11 cellular contexts compared by ENCODE assay signal in the genomic region with DNA sequence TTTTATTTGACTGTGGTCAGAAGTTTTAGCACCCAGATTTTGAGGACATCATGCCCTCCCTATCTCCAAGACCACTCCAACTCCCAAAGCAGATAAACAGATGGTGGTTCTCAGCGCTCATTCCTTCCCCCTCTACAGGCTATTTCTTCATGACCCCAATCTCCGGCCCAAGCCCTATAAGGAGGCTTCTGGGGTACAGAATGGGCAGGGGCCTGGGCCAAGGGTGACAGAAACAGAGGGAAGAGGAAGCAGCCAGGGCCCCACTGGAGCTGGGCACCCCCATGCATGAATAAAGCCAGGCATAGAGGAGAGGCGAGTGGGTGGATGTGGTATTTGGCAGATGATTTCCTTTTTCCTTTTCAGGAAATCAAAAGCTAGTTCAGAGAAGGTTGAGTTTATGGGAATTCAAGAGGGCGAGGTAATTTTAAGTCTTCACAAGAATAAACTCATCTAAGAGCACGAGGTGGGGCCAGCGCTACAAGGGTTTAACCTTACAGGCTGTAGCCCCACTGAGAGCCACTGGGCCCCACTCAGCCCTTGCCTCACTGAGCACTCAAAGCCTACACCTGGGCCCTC.
DNase-seq lines count a peak whose midpoint lies in the region; ATAC-seq, FAIRE-seq and TF ChIP-seq lines count a peak whose summit lies in the region.
"Had no signal": no experiment of that assay in that cellular context is flagged by ENCODE, and none has a peak within 500 bp of the region (broad histone marks: within the 10 kb centered on the region; RNA-seq: fewer than 3 reads in every experiment).

No MANE protein-coding gene starts in this region.

- no peak overlapping the region for H3K9ac ChIP-seq in astrocyte (ENCODE audit: low read length)

- H3K4me1 Mint-ChIP-seq in CD4-positive, alpha-beta memory T cell: peaks cover 28 to 42% (median 32%) of the 10 kb centered on the region in 4 donors
- peaks cover 18% of the 10 kb centered on the region for H3K4me1 Mint-ChIP-seq in astrocyte (ENCODE audit: low read depth, unreplicated experiment)

- CTCF ChIA-PET in CD4-positive, alpha-beta memory T cell (lab: Charles Lee; ENCODE audit: partially characterized antibody): interaction anchor here (1.4 to 10.4 kb wide), 3 partner anchors 32 to 108 kb away, joined by 3 to 154 read pairs (median 5); partner anchors contain the start of gene DAPK2

- H3K27me3 Mint-ChIP-seq in CD4-positive, alpha-beta memory T cell: no peaks in the 10 kb centered on the region
- H3K27me3 Mint-ChIP-seq in astrocyte (ENCODE audit: low read depth, unreplicated experiment): no peaks in the 10 kb centered on the region

- H3K27ac Mint-ChIP-seq in CD4-positive, alpha-beta memory T cell: peak overlapping the region; percentile 77 to 96 (median 93)
- no peak overlapping the region for H3K27ac Mint-ChIP-seq in astrocyte (ENCODE audit: unreplicated experiment)

- peak overlapping the region in 7 of 8 donors; percentile 49 to 81 (median 61) for H3K4me3 Mint-ChIP-seq in CD4-positive, alpha-beta memory T cell
- no peak overlapping the region for H3K4me3 Mint-ChIP-seq in astrocyte (ENCODE audit: unreplicated experiment)

- no peaks in the 10 kb centered on the region for H3K79me2 ChIP-seq in astrocyte (ENCODE audit: insufficient read depth, low read length)

- no peak for ATAC-seq in GM21528 (IDR thresholded peaks at IDR 0.05; ENCODE audit: low FRiP score, unreplicated experiment)
- ATAC-seq in GM19455 (IDR thresholded peaks at IDR 0.05; ENCODE audit: unreplicated experiment): no peak
- ATAC-seq in HG03571 (IDR thresholded peaks at IDR 0.05; ENCODE audit: unreplicated experiment): no peak
- no peak for ATAC-seq in HG02970 (IDR thresholded peaks at IDR 0.05; ENCODE audit: low FRiP score, unreplicated experiment)

- peak overlapping the region; percentile 37 for H2AFZ ChIP-seq in astrocyte (ENCODE audit: low read depth, low read length)

- peak overlapping the region in 1 of 2 donors; percentile 11 for H3K4me3 ChIP-seq in CD4-positive, alpha-beta memory T cell (ENCODE audit: low read length in 2 of 2)
- no peak overlapping the region for H3K4me3 ChIP-seq in astrocyte (ENCODE audit: insufficient read depth, low read depth, low read length)

- no peak for TF ChIP-seq CTCF in astrocyte (IDR thresholded peaks at IDR 0.05; ENCODE audit: insufficient read depth, low read depth, low read length)

- no peaks in the 10 kb centered on the region for H3K27me3 ChIP-seq in CD4-positive, alpha-beta memory T cell (ENCODE audit: insufficient read depth, low read length)
- H3K27me3 ChIP-seq in astrocyte (ENCODE audit: insufficient read depth, low read length): no peaks in the 10 kb centered on the region

- intact Hi-C loops in CD4-positive, alpha-beta memory T cell (cut with micrococcal nuclease): no loop called here

- peaks cover 32% of the 10 kb centered on the region for H3K4me1 ChIP-seq in CD4-positive, alpha-beta memory T cell (ENCODE audit: insufficient read depth, low read length)
- H3K4me1 ChIP-seq in astrocyte (ENCODE audit: insufficient read depth, low read length): peaks cover 18% of the 10 kb centered on the region

- FAIRE-seq in astrocyte (lab: Jason Lieb, UNC): no peak

- H3K27ac ChIP-seq in CD4-positive, alpha-beta memory T cell (ENCODE audit: low read depth, low read length): no peak overlapping the region
- no peak overlapping the region for H3K27ac ChIP-seq in astrocyte (ENCODE audit: low read depth, low read length)

- DNase-seq in CD4-positive, alpha-beta memory T cell: no peak
- DNase-seq in NCI-H226: peak; percentile 44
- DNase-seq in astrocyte (ENCODE audit: low read depth): peak; percentile 41
- DNase-seq in renal cortical epithelial cell (ENCODE audit: low read depth): peak; percentile 47
- DNase-seq: DMS53, H7, NCI-H2107 had no signal

- H3K36me3 Mint-ChIP-seq in CD4-positive, alpha-beta memory T cell: no peaks in the 10 kb centered on the region
- no peaks in the 10 kb centered on the region for H3K36me3 Mint-ChIP-seq in astrocyte (ENCODE audit: low read depth, unreplicated experiment)

- H3K36me3 ChIP-seq in CD4-positive, alpha-beta memory T cell (ENCODE audit: insufficient read depth, low read length): no peaks in the 10 kb centered on the region
- H3K36me3 ChIP-seq in astrocyte (ENCODE audit: insufficient read depth, low read length): no peaks in the 10 kb centered on the region

- H3K9me3 Mint-ChIP-seq in CD4-positive, alpha-beta memory T cell: no peaks in the 10 kb centered on the region
- no peaks in the 10 kb centered on the region for H3K9me3 Mint-ChIP-seq in astrocyte (ENCODE audit: unreplicated experiment)

- no peaks in the 10 kb centered on the region for H3K9me3 ChIP-seq in CD4-positive, alpha-beta memory T cell (ENCODE audit: control insufficient read depth in 1 of 2, low read length in 2 of 2)
- H3K9me3 ChIP-seq in astrocyte (ENCODE audit: insufficient read depth, low read depth, low read length): no peaks in the 10 kb centered on the region

- no peaks in the 10 kb centered on the region for H4K20me1 ChIP-seq in astrocyte (ENCODE audit: insufficient read depth, low read length)

- POLR2A ChIA-PET in CD4-positive, alpha-beta memory T cell (lab: Charles Lee; ENCODE audit: partially characterized antibody): interaction anchor here (0.7 to 2.0 kb wide), 5 partner anchors 8 to 70 kb away, joined by 3 to 7 read pairs (median 4); no protein-coding TSS in a partner anchor

- H3K4me2 ChIP-seq in astrocyte (ENCODE audit: low read length): peak overlapping the region; percentile 38

Comparison
In these comparisons a context has a peak if more than half of its experiments do, and no peak if none do; other contexts are left out.
1. DNase-seq: peak in NCI-H226 (single experiment), astrocyte (single experiment) and renal cortical epithelial cell (single experiment); none in CD4-positive, alpha-beta memory T cell (0 of 5).